ENCODE assay signal across 1 cellular context in genomic region chr1:58539553-58539952, GRCh38.
A peak's percentile ranks its signal among the peaks of the same experiment; 100 is the strongest.
TF ChIP-seq lines count a peak whose summit lies in the region.

No MANE protein-coding gene starts in this region.

TF ChIP-seq in HepG2, 621 proteins besides CTCF, POLR2A, EP300 and RAD21:
- TF ChIP-seq CEBPG (CRISPR knock-in tag; IDR thresholded peaks at IDR 0.05) (peak; percentile 59), ELF3 (CRISPR knock-in tag; IDR thresholded peaks at IDR 0.05) (no peak), CEBPB (IDR thresholded peaks at IDR 0.05; ENCODE audit: borderline replicate concordance, low read depth, low read length) (peak; percentile 84)
TF ChIP-seq in HepG2: peak in this region for 2.
